9 cellular contexts compared by ENCODE assay signal in genomic region chr1:200780545-200781444, GRCh38. TPM values are rescaled to one million over a fixed set of nuclear protein-coding genes. Genes with fewer than 3 reads are reported as not detected.
DNase-seq lines count a peak whose midpoint lies in the region; ATAC-seq and TF ChIP-seq lines count a peak whose summit lies in the region.
"Had no signal": no experiment of that assay in that cellular context is flagged by ENCODE, and none has a peak within 500 bp of the region (broad histone marks: within the 10 kb centered on the region; RNA-seq: fewer than 3 reads in every experiment).

No MANE protein-coding gene starts in this region.

- H3K27me3 ChIP-seq in cardiac muscle cell (no peaks in the 10 kb centered on the region), right atrium auricular region (no peaks in the 10 kb centered on the region), upper lobe of right lung (no peaks in the 10 kb centered on the region)

- no peaks in the 10 kb centered on the region for H3K9me3 ChIP-seq in cardiac muscle cell (ENCODE audit: low read depth)
- H3K9me3 ChIP-seq in right atrium auricular region = no peaks in the 10 kb centered on the region
- no peaks in the 10 kb centered on the region for H3K9me3 ChIP-seq in upper lobe of right lung

- H3K4me3 ChIP-seq in cardiac muscle cell = no peak overlapping the region
- peak overlapping the region in 1 of 2 donors; percentile 20 for H3K4me3 ChIP-seq in right atrium auricular region
- peak overlapping the region; percentile 31 for H3K4me3 ChIP-seq in upper lobe of right lung

- intact Hi-C loops in upper lobe of right lung (cut with DNase I) = no loop called here

- H3K4me1 ChIP-seq in cardiac muscle cell (ENCODE audit: low read depth) (no peaks in the 10 kb centered on the region), right atrium auricular region (peaks cover 0 to 22% of the 10 kb centered on the region in 2 donors), upper lobe of right lung (peaks cover 4% of the 10 kb centered on the region)

- peaks cover 4% of the 10 kb centered on the region for H3K36me3 ChIP-seq in cardiac muscle cell
- H3K36me3 ChIP-seq in right atrium auricular region = no peaks in the 10 kb centered on the region
- peaks cover 4% of the 10 kb centered on the region for H3K36me3 ChIP-seq in upper lobe of right lung

- H3K27ac ChIP-seq in cardiac muscle cell = peak overlapping the region; percentile 49
- H3K27ac ChIP-seq in right atrium auricular region = no peak overlapping the region
- peak overlapping the region; percentile 55 for H3K27ac ChIP-seq in upper lobe of right lung
- no peak overlapping the region for H3K27ac ChIP-seq in RWPE1

- POLR2A ChIA-PET in RWPE1 (lab: Yijun Ruan, JAX; ENCODE audit: low non-redundant PET) = no interaction called here

- CTCF ChIA-PET in RWPE1 (lab: Yijun Ruan, JAX) = interaction anchor here (0.8 to 1.0 kb wide), 2 partner anchors 26 to 57 kb away, joined by 3 to 4 read pairs; no protein-coding TSS in a partner anchor

- DNase-seq in cardiac muscle cell (ENCODE audit: low read depth in 1 of 2, low spot score in 1 of 2) = peak in 1 of 2 donors; percentile 44
- no peak for DNase-seq in right atrium auricular region (ENCODE audit: low spot score)
- DNase-seq in RPMI8226 = peak; percentile 77
- peak; percentile 27 for DNase-seq in inferior parietal cortex (ENCODE audit: extremely low spot score)
- DNase-seq in upper lobe of right lung = no peak
- DNase-seq in T-helper 2 cell = no peak
- DNase-seq in RWPE1 (ENCODE audit: low spot score) = no peak
- DNase-seq: SHP77 had no signal

- ATAC-seq in upper lobe of right lung = peak; percentile 48
- ATAC-seq in GM21360 (IDR thresholded peaks at IDR 0.05; ENCODE audit: unreplicated experiment) = no peak

- TF ChIP-seq CTCF in cardiac muscle cell (IDR thresholded peaks at IDR 0.05; ENCODE audit: low read depth, low read length) (no peak), right atrium auricular region (IDR thresholded peaks at IDR 0.05) (no peak), upper lobe of right lung (IDR thresholded peaks at IDR 0.05) (no peak), RWPE1 (conservative IDR thresholded peaks at IDR 0.05; ENCODE audit: low read depth) (no peak)

RNA-seq across cellular contexts. Expression of gene CAMSAP2, which starts 42.1 kb away (rescaled TPM):
- total RNA-seq in cardiac muscle cell (16.7 and 22.8 TPM in 2 replicates), right atrium auricular region (10 to 100 TPM; 34.6 to 36.4 TPM), upper lobe of right lung (34.8 TPM)
- 12.6 and 13.6 TPM in 2 replicates for polyA plus RNA-seq in cardiac muscle cell

Comparison
In these comparisons a context has a peak if more than half of its experiments do, and no peak if none do; other contexts are left out.
1. H3K27ac ChIP-seq: peak in cardiac muscle cell (single experiment) and upper lobe of right lung (single experiment); none in right atrium auricular region (0 of 2) and RWPE1 (single experiment).
2. DNase-seq: peak in RPMI8226 (single experiment) and inferior parietal cortex (single experiment); none in right atrium auricular region (single experiment), upper lobe of right lung (single experiment), T-helper 2 cell (0 of 5) and RWPE1 (single experiment).